ENCODE assay signal across 1 cellular context in genomic region chr16:67017810-67018488, GRCh38.
TF ChIP-seq lines count a peak whose summit lies in the region.

No MANE protein-coding gene starts in this region.

TF ChIP-seq in HepG2, 621 proteins besides CTCF, POLR2A, EP300 and RAD21 (continued from another document and continues in another):
- 0 out of 2 replicates have a peak, but pooled peaks have one; percentile 34 for TF ChIP-seq ZBTB34 (CRISPR knock-in tag; IDR thresholded peaks at IDR 0.05)
- TF ChIP-seq MAZ (IDR thresholded peaks at IDR 0.05; ENCODE audit: borderline replicate concordance, low read depth, low read length) = no peak
- TF ChIP-seq MAZ (CRISPR knock-in tag; IDR thresholded peaks at IDR 0.05; ENCODE audit: low read depth) = peak; percentile 77
- no peak for TF ChIP-seq SNAPC4 (CRISPR knock-in tag; IDR thresholded peaks at IDR 0.05)
- TF ChIP-seq ZNF558 (CRISPR knock-in tag; IDR thresholded peaks at IDR 0.05; ENCODE audit: borderline replicate concordance) = peak; percentile 44; the same call in 1 of the 2 replicates
- TF ChIP-seq ZNF580 (CRISPR knock-in tag; IDR thresholded peaks at IDR 0.05; ENCODE audit: borderline replicate concordance, low read depth) = peak; percentile 72; the same call in 1 of the 2 replicates
- TF ChIP-seq ZNF33B (CRISPR knock-in tag; IDR thresholded peaks at IDR 0.05) = no peak
- peak; percentile 100 for TF ChIP-seq SIX1 (CRISPR knock-in tag; IDR thresholded peaks at IDR 0.05; ENCODE audit: borderline replicate concordance)
- peak; percentile 51; the same call in 1 of the 2 replicates for TF ChIP-seq GMEB1 (CRISPR knock-in tag; IDR thresholded peaks at IDR 0.05; ENCODE audit: borderline replicate concordance)
- TF ChIP-seq GPN1 (CRISPR knock-in tag; IDR thresholded peaks at IDR 0.05; ENCODE audit: borderline replicate concordance) = no peak
- no peak for TF ChIP-seq ZNF766 (CRISPR knock-in tag; IDR thresholded peaks at IDR 0.05; ENCODE audit: borderline replicate concordance)
- TF ChIP-seq GATAD1 (CRISPR knock-in tag; IDR thresholded peaks at IDR 0.05) = peak; percentile 74
- TF ChIP-seq ARNT2 (CRISPR knock-in tag; IDR thresholded peaks at IDR 0.05; ENCODE audit: low read depth) = peak; percentile 78; the same call in 1 of the 2 replicates
- TF ChIP-seq ZNF574 (CRISPR knock-in tag; IDR thresholded peaks at IDR 0.05) = peak; percentile 49
- TF ChIP-seq PCBP2 (optimal IDR thresholded peaks at IDR 0.05; ENCODE audit: low read depth, low read length, poor library complexity, severe bottlenecking) = no peak
- TF ChIP-seq TAF1 (CRISPR knock-in tag; IDR thresholded peaks at IDR 0.05) = no peak
- peak; percentile 56; the same call in 1 of the 2 replicates for TF ChIP-seq GLI4 (CRISPR knock-in tag; IDR thresholded peaks at IDR 0.05; ENCODE audit: borderline replicate concordance)
- TF ChIP-seq EZH2 (conservative IDR thresholded peaks at IDR 0.05; ENCODE audit: low read depth, low read length) = no peak
- peak; percentile 69 for TF ChIP-seq ZMYM3 (CRISPR knock-in tag; IDR thresholded peaks at IDR 0.05)
- no peak for TF ChIP-seq CAMTA2 (CRISPR knock-in tag; IDR thresholded peaks at IDR 0.05; ENCODE audit: borderline replicate concordance)
- TF ChIP-seq YEATS4 (CRISPR knock-in tag; IDR thresholded peaks at IDR 0.05; ENCODE audit: borderline replicate concordance) = no peak
- TF ChIP-seq PHF20 (CRISPR knock-in tag; IDR thresholded peaks at IDR 0.05) = peak; percentile 44; the same call in 1 of the 2 replicates
- TF ChIP-seq MIXL1 (CRISPR knock-in tag; IDR thresholded peaks at IDR 0.05) = peak; percentile 73; the same call in 1 of the 2 replicates
- no peak for TF ChIP-seq ZNF775 (CRISPR knock-in tag; IDR thresholded peaks at IDR 0.05; ENCODE audit: borderline replicate concordance)
- TF ChIP-seq ZNF883 (CRISPR knock-in tag; IDR thresholded peaks at IDR 0.05; ENCODE audit: not compliant biosample characterization) = peak; percentile 74
- TF ChIP-seq KDM2A (CRISPR knock-in tag; IDR thresholded peaks at IDR 0.05; ENCODE audit: borderline replicate concordance, low read depth) = peak; percentile 82
- TF ChIP-seq ZEB1 (IDR thresholded peaks at IDR 0.05; ENCODE audit: insufficient replicate concordance, low read depth) = peak; percentile 88
- TF ChIP-seq BHLHE40 (IDR thresholded peaks at IDR 0.05; ENCODE audit: low read length) = peak; percentile 98
- TF ChIP-seq NFIC (IDR thresholded peaks at IDR 0.05; ENCODE audit: low read length) = no peak
- peak; percentile 75 for TF ChIP-seq ZNF687 (CRISPR knock-in tag; IDR thresholded peaks at IDR 0.05)
- peak; percentile 54; the same call in 1 of the 2 replicates for TF ChIP-seq ARID4A (CRISPR knock-in tag; IDR thresholded peaks at IDR 0.05; ENCODE audit: borderline replicate concordance)
- TF ChIP-seq ZNF644 (CRISPR knock-in tag; IDR thresholded peaks at IDR 0.05; ENCODE audit: low read depth) = 0 out of 2 replicates have a peak, but pooled peaks have one; percentile 11
- TF ChIP-seq ZFP37 (CRISPR knock-in tag; IDR thresholded peaks at IDR 0.05; ENCODE audit: borderline replicate concordance) = 0 out of 2 replicates have a peak, but pooled peaks have one; percentile 12
- TF ChIP-seq ZNF569 (CRISPR knock-in tag; IDR thresholded peaks at IDR 0.05; ENCODE audit: borderline replicate concordance) = no peak
- TF ChIP-seq RXRA (CRISPR knock-in tag; IDR thresholded peaks at IDR 0.05) = peak; percentile 41; the same call in 1 of the 2 replicates
- TF ChIP-seq NR0B2 (CRISPR knock-in tag; IDR thresholded peaks at IDR 0.05) = 0 out of 2 replicates have a peak, but pooled peaks have one; percentile 39
